Comparison of ENCODE assay signal across 15 cellular contexts in the genomic region with DNA sequence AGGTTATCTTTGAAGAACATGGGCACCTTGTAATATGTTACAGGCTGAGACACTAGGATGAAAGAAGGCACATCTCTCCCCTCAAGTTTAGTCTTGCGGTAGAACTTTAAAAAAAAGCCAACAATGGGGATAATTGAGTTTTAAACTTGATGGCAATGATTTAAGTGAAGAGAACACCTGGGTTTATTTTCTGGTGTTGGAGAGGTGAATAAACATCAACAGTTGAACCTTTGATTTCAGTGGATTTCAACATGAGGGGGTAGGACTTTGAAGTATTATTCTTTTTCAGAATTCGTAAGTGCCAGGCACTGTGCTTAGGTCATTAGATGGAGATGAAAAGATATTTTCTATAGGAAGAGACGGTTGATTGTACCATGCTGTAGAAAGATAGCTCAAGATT. TPM values are rescaled to one million over a fixed set of nuclear protein-coding genes. Genes with fewer than 3 reads are reported as not detected.
DNase-seq lines count a peak whose midpoint lies in the region; ATAC-seq and TF ChIP-seq lines count a peak whose summit lies in the region.
"Had no signal": no experiment of that assay in that cellular context is flagged by ENCODE, and none has a peak within 500 bp of the region (broad histone marks: within the 10 kb centered on the region; RNA-seq: fewer than 3 reads in every experiment).

No MANE protein-coding gene starts in this region.

- CTCF ChIA-PET in activated naive CD4-positive, alpha-beta T cell treated with anti-CD3 and anti-CD28 coated beads for 36 hours (lab: Charles Lee): interaction anchor here (1.4 kb wide), 1 partner anchor 21 kb away, joined by 4 read pairs; no protein-coding TSS in a partner anchor

- H3K27ac ChIP-seq in ascending aorta: no peak overlapping the region
- H3K27ac ChIP-seq: ovary had no signal

- no peaks in the 10 kb centered on the region for H3K9me3 Mint-ChIP-seq in activated naive CD4-positive, alpha-beta T cell treated with anti-CD3 and anti-CD28 coated beads for 36 hours
- H3K9me3 Mint-ChIP-seq in effector memory CD8-positive, alpha-beta T cell: no peaks in the 10 kb centered on the region
- H3K9me3 Mint-ChIP-seq in stimulated activated memory B cell treated with anti-CD40 and anti-IgM and Interleukin-4, amounts not matched to agents 10 μg/mL and 1 μg/mL and 100 μg/mL, for 72 hours: no peaks in the 10 kb centered on the region

- no peak for ATAC-seq in T-helper 17 cell
- ATAC-seq in effector memory CD8-positive, alpha-beta T cell (replicated peaks): no peak
- ATAC-seq in stimulated activated memory B cell treated with anti-CD40 and anti-IgM and Interleukin-4, amounts not matched to agents 10 μg/mL and 1 μg/mL and 100 μg/mL, for 72 hours: no peak
- ATAC-seq: body of pancreas had no signal

- H3K27ac Mint-ChIP-seq in activated naive CD4-positive, alpha-beta T cell treated with anti-CD3 and anti-CD28 coated beads for 36 hours: peak overlapping the region; percentile 77
- peak overlapping the region; percentile 95 for H3K27ac Mint-ChIP-seq in T-helper 17 cell
- peak overlapping the region; percentile 72 to 91 for H3K27ac Mint-ChIP-seq in effector memory CD8-positive, alpha-beta T cell
- peak overlapping the region; percentile 14 for H3K27ac Mint-ChIP-seq in stimulated activated memory B cell treated with anti-CD40 and anti-IgM and Interleukin-4, amounts not matched to agents 10 μg/mL and 1 μg/mL and 100 μg/mL, for 72 hours

- peaks cover 57% of the 10 kb centered on the region for H3K36me3 Mint-ChIP-seq in activated naive CD4-positive, alpha-beta T cell treated with anti-CD3 and anti-CD28 coated beads for 36 hours (ENCODE audit: low read depth)
- peaks cover 12% of the 10 kb centered on the region for H3K36me3 Mint-ChIP-seq in T-helper 17 cell (ENCODE audit: low read depth)
- peaks cover 91% of the 10 kb centered on the region for H3K36me3 Mint-ChIP-seq in effector memory CD8-positive, alpha-beta T cell (ENCODE audit: insufficient read depth)
- H3K36me3 Mint-ChIP-seq in stimulated activated memory B cell treated with anti-CD40 and anti-IgM and Interleukin-4, amounts not matched to agents 10 μg/mL and 1 μg/mL and 100 μg/mL, for 72 hours: peaks cover 62% of the 10 kb centered on the region

- H3K4me3 Mint-ChIP-seq in activated naive CD4-positive, alpha-beta T cell treated with anti-CD3 and anti-CD28 coated beads for 36 hours: no peak overlapping the region
- H3K4me3 Mint-ChIP-seq in T-helper 17 cell: peak overlapping the region; percentile 80
- peak overlapping the region; percentile 9 to 50 for H3K4me3 Mint-ChIP-seq in effector memory CD8-positive, alpha-beta T cell
- H3K4me3 Mint-ChIP-seq in stimulated activated memory B cell treated with anti-CD40 and anti-IgM and Interleukin-4, amounts not matched to agents 10 μg/mL and 1 μg/mL and 100 μg/mL, for 72 hours: no peak overlapping the region

- no peak for TF ChIP-seq CTCF in ascending aorta (IDR thresholded peaks at IDR 0.05)

- H3K9me3 ChIP-seq in T-helper 17 cell (ENCODE audit: control insufficient read depth, low read length, poor library complexity, severe bottlenecking) (no peaks in the 10 kb centered on the region), ascending aorta (no peaks in the 10 kb centered on the region)
- H3K9me3 ChIP-seq: body of pancreas, ovary had no signal

- no peaks in the 10 kb centered on the region for H3K27me3 Mint-ChIP-seq in activated naive CD4-positive, alpha-beta T cell treated with anti-CD3 and anti-CD28 coated beads for 36 hours (ENCODE audit: low read depth)
- no peaks in the 10 kb centered on the region for H3K27me3 Mint-ChIP-seq in T-helper 17 cell
- no peaks in the 10 kb centered on the region for H3K27me3 Mint-ChIP-seq in effector memory CD8-positive, alpha-beta T cell
- H3K27me3 Mint-ChIP-seq in stimulated activated memory B cell treated with anti-CD40 and anti-IgM and Interleukin-4, amounts not matched to agents 10 μg/mL and 1 μg/mL and 100 μg/mL, for 72 hours: no peaks in the 10 kb centered on the region

- no peak overlapping the region for H3K4me3 ChIP-seq in ascending aorta
- H3K4me3 ChIP-seq: body of pancreas, ovary had no signal

- peaks cover 87% of the 10 kb centered on the region for H3K4me1 Mint-ChIP-seq in activated naive CD4-positive, alpha-beta T cell treated with anti-CD3 and anti-CD28 coated beads for 36 hours (ENCODE audit: low read depth)
- H3K4me1 Mint-ChIP-seq in T-helper 17 cell: peaks cover 67% of the 10 kb centered on the region
- peaks cover 62 to 82% of the 10 kb centered on the region in 2 donors for H3K4me1 Mint-ChIP-seq in effector memory CD8-positive, alpha-beta T cell (ENCODE audit: low read depth in 2 of 2)
- H3K4me1 Mint-ChIP-seq in stimulated activated memory B cell treated with anti-CD40 and anti-IgM and Interleukin-4, amounts not matched to agents 10 μg/mL and 1 μg/mL and 100 μg/mL, for 72 hours: peaks cover 76% of the 10 kb centered on the region

- no peaks in the 10 kb centered on the region for H3K27me3 ChIP-seq in ascending aorta
- H3K27me3 ChIP-seq: body of pancreas, ovary had no signal

- intact Hi-C loops in activated naive CD4-positive, alpha-beta T cell treated with anti-CD3 and anti-CD28 coated beads for 36 hours (cut with micrococcal nuclease): no loop called here
- intact Hi-C loops in ascending aorta (cut with DNase I): no loop called here

- DNase-seq in activated naive CD4-positive, alpha-beta T cell treated with anti-CD3 and anti-CD28 coated beads for 36 hours: no peak
- no peak for DNase-seq in activated naive CD4-positive, alpha-beta T cell (lab: John Stamatoyannopoulos, UW)
- DNase-seq in T-helper 17 cell (no peak), SIG-M5 (lab: John Stamatoyannopoulos, UW) (no peak), ascending aorta (ENCODE audit: low spot score in 2 of 2) (no peak), NCI-H1105 treated with DMSO at 0.1 percent for 48 hours (lab: John Stamatoyannopoulos, UW) (no peak)
- no peak for DNase-seq in effector memory CD8-positive, alpha-beta T cell
- DNase-seq: activated CD4-positive, alpha-beta T cell treated with anti-CD3 and anti-CD28 coated beads for 4 hours; body of pancreas; midbrain; NCI-H2081; NCI-H774; ovary; stimulated activated naive CD4-positive, alpha-beta T cell treated with Interleukin-2 at 50 U/mL for 16 hours had no signal

- H3K36me3 ChIP-seq in ascending aorta: peaks cover 8 to 27% of the 10 kb centered on the region in 2 donors
- H3K36me3 ChIP-seq: ovary had no signal

- H3K4me1 ChIP-seq in ascending aorta: peaks cover 5 to 55% of the 10 kb centered on the region in 2 donors

RNA-seq across cellular contexts. Expression of gene HAPSTR1, which starts 22.3 kb away (rescaled TPM):
- 10 to 100 TPM; 41.2 to 42.6 TPM for total RNA-seq in activated naive CD4-positive, alpha-beta T cell treated with anti-CD3 and anti-CD28 coated beads for 36 hours
- 100 to 1,000 TPM; 122 to 124 TPM for total RNA-seq in T-helper 17 cell
- 22.0 TPM for total RNA-seq in ascending aorta

Comparison
In these comparisons a context has a peak if more than half of its experiments do, and no peak if none do; other contexts are left out.
1. H3K27ac Mint-ChIP-seq: peak in every context shown above with its lines; median percentile 95 in T-helper 17 cell; 82 in effector memory CD8-positive, alpha-beta T cell; 77 in activated naive CD4-positive, alpha-beta T cell treated with anti-CD3 and anti-CD28 coated beads for 36 hours; 14 in stimulated activated memory B cell treated with anti-CD40 and anti-IgM and Interleukin-4, amounts not matched to agents 10 μg/mL and 1 μg/mL and 100 μg/mL, for 72 hours.
2. H3K4me3 Mint-ChIP-seq: peak in T-helper 17 cell (single experiment) and effector memory CD8-positive, alpha-beta T cell (2 of 2); none in activated naive CD4-positive, alpha-beta T cell treated with anti-CD3 and anti-CD28 coated beads for 36 hours (single experiment) and stimulated activated memory B cell treated with anti-CD40 and anti-IgM and Interleukin-4, amounts not matched to agents 10 μg/mL and 1 μg/mL and 100 μg/mL, for 72 hours (single experiment).